Comparison of ENCODE assay signal across 21 cellular contexts in the genomic region with DNA sequence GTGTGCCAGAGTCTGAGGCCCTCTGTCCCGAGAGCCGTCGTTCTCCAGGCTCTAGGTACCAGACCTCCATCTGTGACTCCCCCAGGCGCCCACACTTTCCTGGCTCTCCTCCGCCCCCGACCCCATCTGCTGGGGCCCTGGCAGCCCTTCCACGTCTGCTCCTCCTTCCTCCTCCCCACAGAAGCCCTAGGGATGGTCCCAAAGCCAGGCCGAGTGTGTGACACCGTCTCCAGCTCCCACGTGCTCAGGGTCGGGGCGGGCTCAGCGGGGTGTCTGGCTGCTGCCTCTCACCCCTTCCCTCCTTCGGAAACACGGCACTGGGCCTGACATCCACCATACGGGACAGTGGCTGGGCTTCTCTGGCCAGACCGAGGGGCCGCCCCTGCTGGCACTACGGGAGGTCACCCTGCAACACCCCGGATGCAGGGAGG.
DNase-seq lines count a peak whose midpoint lies in the region; ATAC-seq and TF ChIP-seq lines count a peak whose summit lies in the region.
"Had no signal": no experiment of that assay in that cellular context is flagged by ENCODE, and none has a peak within 500 bp of the region (broad histone marks: within the 10 kb centered on the region; RNA-seq: fewer than 3 reads in every experiment).

No MANE protein-coding gene starts in this region.

- ATAC-seq in RWPE2 (ENCODE audit: low read depth) = no peak
- ATAC-seq: HCT116, PC-3 had no signal

- no peaks in the 10 kb centered on the region for H3K9me3 ChIP-seq in RWPE2 (ENCODE audit: severe bottlenecking)
- H3K9me3 ChIP-seq: MG63, SK-N-SH had no signal

- intact Hi-C loops in posterior cingulate gyrus (cut with DNase I) = no loop called here

- no peaks in the 10 kb centered on the region for H3K4me1 ChIP-seq in RWPE2 (ENCODE audit: insufficient read depth, poor library complexity, severe bottlenecking)

- no peak overlapping the region for H3K27ac ChIP-seq in RWPE2 (ENCODE audit: poor library complexity, severe bottlenecking)
- H3K27ac ChIP-seq: C4-2B, HL-60, KMS-11 had no signal

- H3K27me3 ChIP-seq in RWPE2 (ENCODE audit: insufficient read depth, poor library complexity, severe bottlenecking) = no peaks in the 10 kb centered on the region
- H3K27me3 ChIP-seq: MG63 had no signal

- peak; percentile 11 for DNase-seq in activated gamma-delta T cell (lab: John Stamatoyannopoulos, UW)
- DNase-seq in activated gamma-delta T cell treated with Interleukin-2 at 50 U/mL for 16 hours = no peak
- peak; percentile 67 for DNase-seq in RWPE2 (ENCODE audit: low spot score)
- peak; percentile 55 for DNase-seq in left kidney (ENCODE audit: low read depth, low spot score)
- peak in 7 of 10 donors; percentile 3 to 85 (median 12) for DNase-seq in posterior cingulate gyrus
- no peak for DNase-seq in NOMO-1 (lab: John Stamatoyannopoulos, UW; ENCODE audit: unreplicated experiment in 2 of 2)
- DNase-seq in HUDEP-2 (lab: John Stamatoyannopoulos, UW; ENCODE audit: unreplicated experiment in 76 of 76) = no peak
- DNase-seq in KBM-7 = no peak
- DNase-seq: 8988T, DMS153, EL, MG63, NCI-H1092 treated with DMSO at 0.1 percent for 48 hours, NCI-H1694, NCI-H446, PC-3, SK-N-SH had no signal

- no peaks in the 10 kb centered on the region for H3K36me3 ChIP-seq in RWPE2 (ENCODE audit: low read depth)
- H3K36me3 ChIP-seq: MG63 had no signal

- in situ Hi-C loops in KBM-7 (cut with MboI; ENCODE audit: low pct_unique_long_range_greater_than_20kb, low sequenced_read_pairs) = no loop called here

- H3K4me3 ChIP-seq in RWPE2 (ENCODE audit: severe bottlenecking) = no peak overlapping the region
- H3K4me3 ChIP-seq: MG63 had no signal

- TF ChIP-seq CTCF in RWPE2 (IDR thresholded peaks at IDR 0.05; ENCODE audit: poor library complexity, severe bottlenecking) = no peak

Comparison
In these comparisons a context has a peak if more than half of its experiments do, and no peak if none do; other contexts are left out.
1. DNase-seq: peak in activated gamma-delta T cell (single experiment), RWPE2 (single experiment), left kidney (single experiment) and posterior cingulate gyrus (7 of 10); none in activated gamma-delta T cell treated with Interleukin-2 at 50 U/mL for 16 hours (single experiment), NOMO-1 (0 of 2), HUDEP-2 (0 of 76) and KBM-7 (single experiment).